10 cellular contexts compared by ENCODE assay signal in genomic region chr7:140525741-140526140, GRCh38. TPM values are rescaled to one million over a fixed set of nuclear protein-coding genes. Genes with fewer than 3 reads are reported as not detected.
DNase-seq lines count a peak whose midpoint lies in the region; ATAC-seq and TF ChIP-seq lines count a peak whose summit lies in the region.
"Had no signal": no experiment of that assay in that cellular context is flagged by ENCODE, and none has a peak within 500 bp of the region (broad histone marks: within the 10 kb centered on the region; RNA-seq: fewer than 3 reads in every experiment).

No MANE protein-coding gene starts in this region.

- no peaks in the 10 kb centered on the region for H3K36me3 Mint-ChIP-seq in CD8-positive, alpha-beta memory T cell

- peak overlapping the region in 7 of 8 donors; percentile 8 to 82 (median 80) for H3K27ac Mint-ChIP-seq in CD8-positive, alpha-beta memory T cell

- TF ChIP-seq POLR2A in IMR-90 (IDR thresholded peaks at IDR 0.05; ENCODE audit: low read depth, low read length) = no peak

- no peak for TF ChIP-seq CTCF in IMR-90 (conservative IDR thresholded peaks at IDR 0.05; ENCODE audit: low read depth, low read length)

- no peak overlapping the region for H2BK120ac ChIP-seq in IMR-90 (ENCODE audit: low read depth, low read length)

- H3K4me1 ChIP-seq in CD8-positive, alpha-beta memory T cell (ENCODE audit: insufficient read depth, low read length) = peaks cover 14% of the 10 kb centered on the region
- H3K4me1 ChIP-seq in IMR-90 (ENCODE audit: control insufficient read depth, insufficient read depth, low read length) = peaks cover 4% of the 10 kb centered on the region; the same call in 1 of the 2 replicates

- dilution Hi-C loops in IMR-90 (cut with HindIII; ENCODE audit: low sequenced_read_pairs, unreplicated experiment) = no loop called here

- no peak overlapping the region for H2AK9ac ChIP-seq in IMR-90 (replicated peaks; ENCODE audit: low read depth, low read length, poor library complexity)

- H2AK5ac ChIP-seq in IMR-90 (ENCODE audit: low read depth, low read length) = peak overlapping the region; percentile 14; the same call in 1 of the 2 replicates

- BruUV-seq in IMR-90 (replicated peaks; lab: Mats Ljungman, UMichigan) = no TSS peak

- no peak overlapping the region for H4K8ac ChIP-seq in IMR-90 (ENCODE audit: low read depth in 2 of 2, low read length in 2 of 2)

- intact Hi-C loops in IMR-90 (cut with micrococcal nuclease) = no loop called here

- H3K23ac ChIP-seq in IMR-90 (ENCODE audit: low read depth, low read length) = no peak overlapping the region

- CTCF ChIA-PET in CD8-positive, alpha-beta memory T cell (lab: Charles Lee) = interaction anchor here (0.7 kb wide), 1 partner anchor 128 kb away, joined by 3 read pairs; no protein-coding TSS in a partner anchor
- CTCF ChIA-PET in IMR-90 (lab: Yijun Ruan, JAX) = no interaction called here

- no peak overlapping the region for H4K91ac ChIP-seq in IMR-90 (ENCODE audit: insufficient read depth, low read depth, low read length)

- no peak overlapping the region for H3K4me2 ChIP-seq in IMR-90 (ENCODE audit: low read depth, low read length)

- H4K5ac ChIP-seq in IMR-90 (ENCODE audit: low read depth, low read length) = no peak overlapping the region

- no peak for TF ChIP-seq RAD21 in IMR-90 (IDR thresholded peaks at IDR 0.05; ENCODE audit: low read length)

- H3K4me1 Mint-ChIP-seq in CD8-positive, alpha-beta memory T cell = peaks cover 18 to 34% (median 29%) of the 10 kb centered on the region in 3 donors

- H3K4me3 ChIP-seq in CD8-positive, alpha-beta memory T cell (ENCODE audit: low read length) = no peak overlapping the region
- no peak overlapping the region for H3K4me3 ChIP-seq in IMR-90 (ENCODE audit: insufficient read depth, low read depth, low read length)

- no peak overlapping the region for H3K9ac ChIP-seq in IMR-90 (ENCODE audit: low read depth, low read length)

- peaks cover 0 to 4% of the 10 kb centered on the region in 2 donors for H3K27me3 Mint-ChIP-seq in CD8-positive, alpha-beta memory T cell

- H3K9me3 ChIP-seq in CD8-positive, alpha-beta memory T cell (ENCODE audit: low read length) = no peaks in the 10 kb centered on the region
- H3K9me3 ChIP-seq in IMR-90 (ENCODE audit: control insufficient read depth, insufficient read depth, low read length) = no peaks in the 10 kb centered on the region

- no peak overlapping the region for H2BK15ac ChIP-seq in IMR-90 (ENCODE audit: low read depth, low read length)

- peaks cover 13% of the 10 kb centered on the region for H3K9me1 ChIP-seq in IMR-90 (ENCODE audit: insufficient read depth, low read length)

- no peak overlapping the region for H3K18ac ChIP-seq in IMR-90 (ENCODE audit: low read depth, low read length)

- peaks cover 4% of the 10 kb centered on the region; the same call in 1 of the 2 replicates for H4K20me1 ChIP-seq in IMR-90 (ENCODE audit: insufficient read depth, low read length)

- H3K4me3 Mint-ChIP-seq in CD8-positive, alpha-beta memory T cell = peak overlapping the region in 6 of 7 donors; percentile 41 to 66 (median 49)

- H3K27ac ChIP-seq in CD8-positive, alpha-beta memory T cell (ENCODE audit: low read depth, low read length) = no peak overlapping the region
- no peak overlapping the region for H3K27ac ChIP-seq in IMR-90 (ENCODE audit: insufficient read depth, low read length)

- H3K36me3 ChIP-seq in CD8-positive, alpha-beta memory T cell (ENCODE audit: insufficient read depth, low read length) = no peaks in the 10 kb centered on the region
- peaks cover 33% of the 10 kb centered on the region for H3K36me3 ChIP-seq in IMR-90 (ENCODE audit: control insufficient read depth, insufficient read depth, low read length)

- no peak overlapping the region for H2BK5ac ChIP-seq in IMR-90 (ENCODE audit: low read depth, low read length, poor library complexity, severe bottlenecking)

- no peaks in the 10 kb centered on the region for H3K9me3 Mint-ChIP-seq in CD8-positive, alpha-beta memory T cell

- ATAC-seq in IMR-90 (ENCODE audit: low read depth) = no peak

- DNase-seq in CD8-positive, alpha-beta memory T cell = peak; percentile 5 to 53 (median 10)
- DNase-seq in IMR-90 (no peak), left kidney (ENCODE audit: low read depth, low spot score) (peak; percentile 46), NCI-H2227 (lab: John Stamatoyannopoulos, UW; ENCODE audit: unreplicated experiment) (no peak), pons (ENCODE audit: low spot score) (no peak), NCI-H1417 treated with DMSO at 0.1 percent for 48 hours (lab: John Stamatoyannopoulos, UW) (no peak), NCI-H146 (lab: John Stamatoyannopoulos, UW) (no peak)
- peak; percentile 51 to 63 for DNase-seq in activated T-cell treated with anti-CD3 and anti-CD28 coated beads, Interleukin-2, amount 50 U/mL, for 48 hours
- DNase-seq: NCI-H187 treated with DMSO at 0.1 percent for 48 hours; stimulated activated naive CD4-positive, alpha-beta T cell treated with Interleukin-2 at 50 U/mL for 16 hours had no signal

- POLR2A ChIA-PET in CD8-positive, alpha-beta memory T cell (lab: Charles Lee) = interaction anchor here (0.7 kb wide), 1 partner anchor 489 kb away, joined by 3 read pairs; the partner anchor contains the start of gene MRPS33
- POLR2A ChIA-PET in IMR-90 (lab: Charles Lee; ENCODE audit: unreplicated experiment) = no interaction called here

- no peak overlapping the region for H3K56ac ChIP-seq in IMR-90 (ENCODE audit: extremely low read depth, insufficient read depth, low read length)

- no peaks in the 10 kb centered on the region; a peak in 1 of 4 replicates for H3K79me1 ChIP-seq in IMR-90 (ENCODE audit: low read depth in 1 of 2, low read length in 2 of 2)

- WGBS in IMR-90 (ENCODE audit: extremely low coverage in 2 of 2, insufficient read length in 1 of 2), 2 experiments = 81% methylated on average over 4 of the region's 10 CpGs; no CpG with 5 or more reads in 1 of the 2 experiments

- in situ Hi-C loops in IMR-90 (cut with MboI; ENCODE audit: low sequenced_read_pairs) = no loop called here

- H2BK20ac ChIP-seq in IMR-90 (ENCODE audit: low read depth, low read length) = no peak overlapping the region

- no peak overlapping the region for H3K4ac ChIP-seq in IMR-90 (ENCODE audit: low read depth, low read length)

- no peak overlapping the region for H3K14ac ChIP-seq in IMR-90 (replicated peaks; ENCODE audit: low read depth, low read length)

- peak overlapping the region; percentile 39 for H2AFZ ChIP-seq in IMR-90 (replicated peaks; ENCODE audit: low read length, poor library complexity)

- no peaks in the 10 kb centered on the region for H3K27me3 ChIP-seq in CD8-positive, alpha-beta memory T cell (ENCODE audit: insufficient read depth, low read length, poor library complexity, severe bottlenecking)
- no peaks in the 10 kb centered on the region for H3K27me3 ChIP-seq in IMR-90 (ENCODE audit: control insufficient read depth, insufficient read depth, low read length)

TF ChIP-seq in IMR-90, 13 proteins besides CTCF, POLR2A, EP300 and RAD21:
- TF ChIP-seq BHLHE40 (IDR thresholded peaks at IDR 0.05; ENCODE audit: low read depth, low read length) (no peak), MAFK (IDR thresholded peaks at IDR 0.05; ENCODE audit: low read depth, low read length) (no peak), CHD1 (IDR thresholded peaks at IDR 0.05; ENCODE audit: low read depth, low read length) (no peak), FOS (IDR thresholded peaks at IDR 0.05; ENCODE audit: low read depth, low read length) (no peak), SMC3 (IDR thresholded peaks at IDR 0.05; ENCODE audit: low read depth, low read length) (no peak), NFE2L2 (IDR thresholded peaks at IDR 0.05; ENCODE audit: low read depth, low read length) (no peak), RFX5 (IDR thresholded peaks at IDR 0.05; ENCODE audit: low read depth, low read length) (no peak), CEBPB (IDR thresholded peaks at IDR 0.05; ENCODE audit: low read depth, low read length) (no peak), ELK1 (IDR thresholded peaks at IDR 0.05; ENCODE audit: borderline replicate concordance, low read depth, low read length) (no peak), RCOR1 (IDR thresholded peaks at IDR 0.05; ENCODE audit: insufficient replicate concordance, low read length) (no peak), MXI1 (IDR thresholded peaks at IDR 0.05; ENCODE audit: borderline replicate concordance, low read depth, low read length) (no peak), MAZ (IDR thresholded peaks at IDR 0.05; ENCODE audit: borderline replicate concordance, low read depth, low read length) (no peak), USF2 (IDR thresholded peaks at IDR 0.05; ENCODE audit: low read depth, low read length) (no peak)

RNA-seq across cellular contexts. Expression of gene MKRN1, which starts 46.4 kb away (rescaled TPM):
- 10 to 100 TPM; 66.3 to 67.5 TPM for total RNA-seq in CD8-positive, alpha-beta memory T cell
- 115 TPM for polyA plus RNA-seq in CD8-positive, alpha-beta memory T cell
- 83.0 and 83.3 TPM in 2 replicates for total RNA-seq in IMR-90 (2012; rRNA removed)
- 38.2 and 47.2 TPM in 2 replicates for polyA plus RNA-seq in IMR-90 (2012; rRNA removed)
- polyA plus RNA-seq in IMR-90 (2012; cell fraction: cytosol; rRNA removed) = 24.3 and 28.0 TPM in 2 replicates
- polyA plus RNA-seq in IMR-90 (2012; cell fraction: nucleus; rRNA removed; ENCODE audit: low replicate concordance) = 21.2 and 38.1 TPM in 2 replicates

Comparison
In these comparisons a context has a peak if more than half of its experiments do, and no peak if none do; other contexts are left out.
1. DNase-seq: peak in CD8-positive, alpha-beta memory T cell (5 of 5), activated T-cell treated with anti-CD3 and anti-CD28 coated beads, Interleukin-2, amount 50 U/mL, for 48 hours (2 of 2) and left kidney (single experiment); none in IMR-90 (single experiment), NCI-H2227 (single experiment), pons (single experiment), NCI-H1417 treated with DMSO at 0.1 percent for 48 hours (single experiment) and NCI-H146 (single experiment).